Comparison of ENCODE assay signal across 6 cellular contexts in the genomic region with DNA sequence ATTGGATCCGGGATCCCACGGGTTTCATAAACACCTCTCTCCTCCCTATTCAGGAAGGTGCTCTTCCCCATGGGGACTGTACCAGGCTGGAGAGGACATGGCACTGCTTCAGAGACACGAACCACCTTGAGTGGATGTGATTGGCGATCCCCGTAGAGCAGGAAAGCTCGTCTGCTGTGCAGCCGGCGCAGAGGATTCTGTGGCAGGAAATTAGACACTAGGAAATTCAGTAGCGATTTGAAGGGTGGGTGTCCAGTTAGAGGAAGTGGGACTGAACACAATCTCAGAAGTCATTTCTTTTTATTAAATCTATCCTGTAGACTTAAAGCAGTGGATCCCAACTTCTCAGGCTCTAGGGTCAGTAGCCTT. TPM values are rescaled to one million over a fixed set of nuclear protein-coding genes. Genes with fewer than 3 reads are reported as not detected.
DNase-seq lines count a peak whose midpoint lies in the region; ATAC-seq and TF ChIP-seq lines count a peak whose summit lies in the region.

No MANE protein-coding gene starts in this region.

- no peak for TF ChIP-seq POLR2A in GM18505 (IDR thresholded peaks at IDR 0.05; ENCODE audit: borderline replicate concordance, extremely low read depth, insufficient read depth, insufficient read length)

- H3K4me3 Mint-ChIP-seq in CD4-positive, alpha-beta memory T cell: peak overlapping the region; percentile 87 to 95 (median 94)
- H3K4me3 Mint-ChIP-seq in activated T-helper 1 cell treated with anti-CD3 and anti-CD28 coated beads, Interleukin-12 subunit alpha, Interleukin-12 subunit beta, Interleukin-2, Interleukin-4 antibody, amounts not matched to agents 30 ng/mL and 10 ng/mL and 1 ng/mL, durations not matched to agents 14 hours and 24 hours and 36 hours: peak overlapping the region; percentile 96

- H3K4me3 ChIP-seq in CD4-positive, alpha-beta memory T cell (ENCODE audit: low read length in 2 of 2): peak overlapping the region; percentile 2 to 91
- H3K4me3 ChIP-seq in mesendoderm (ENCODE audit: low read length): peak overlapping the region; percentile 47

- peak overlapping the region; percentile 96 for H3K56ac ChIP-seq in mesendoderm (ENCODE audit: low read length)

- H3K27ac ChIP-seq in CD4-positive, alpha-beta memory T cell (ENCODE audit: low read depth, low read length): peak overlapping the region; percentile 77
- H3K27ac ChIP-seq in mesendoderm (ENCODE audit: low read depth, low read length): no peak overlapping the region

- no peak overlapping the region for H2BK5ac ChIP-seq in mesendoderm (ENCODE audit: low read length)

- no peak overlapping the region for H2BK120ac ChIP-seq in mesendoderm (ENCODE audit: low read depth, low read length)

- no peak overlapping the region for H3K23ac ChIP-seq in mesendoderm (ENCODE audit: low read length)

- CTCF ChIA-PET in CD4-positive, alpha-beta memory T cell (lab: Charles Lee; ENCODE audit: partially characterized antibody): interaction anchor here (0.7 to 14.8 kb wide), 6 partner anchors 10 to 115 kb away, joined by 3 to 296 read pairs (median 5); a partner anchor contains a TSS

- peak overlapping the region; percentile 70 for H3K9ac ChIP-seq in mesendoderm (ENCODE audit: low read length)

- H3K18ac ChIP-seq in mesendoderm (ENCODE audit: low read length): no peak overlapping the region

- H3K79me2 ChIP-seq in mesendoderm (ENCODE audit: control insufficient read depth, insufficient read depth, low read length): no peaks in the 10 kb centered on the region

- DNase-seq in CD4-positive, alpha-beta memory T cell: no peak
- DNase-seq in activated T-helper 1 cell treated with anti-CD3 and anti-CD28 coated beads, Interleukin-12 subunit alpha, Interleukin-12 subunit beta, Interleukin-2, Interleukin-4 antibody, amounts not matched to agents 30 ng/mL and 10 ng/mL and 1 ng/mL, durations not matched to agents 14 hours and 24 hours and 36 hours (ENCODE audit: low spot score): no peak
- DNase-seq in mesendoderm (no peak), D341Med (ENCODE audit: low spot score) (no peak)

- H3K9me3 Mint-ChIP-seq in CD4-positive, alpha-beta memory T cell: no peaks in the 10 kb centered on the region
- H3K9me3 Mint-ChIP-seq in activated T-helper 1 cell treated with anti-CD3 and anti-CD28 coated beads, Interleukin-12 subunit alpha, Interleukin-12 subunit beta, Interleukin-2, Interleukin-4 antibody, amounts not matched to agents 30 ng/mL and 10 ng/mL and 1 ng/mL, durations not matched to agents 14 hours and 24 hours and 36 hours: no peaks in the 10 kb centered on the region

- no peaks in the 10 kb centered on the region for H3K27me3 Mint-ChIP-seq in CD4-positive, alpha-beta memory T cell
- no peaks in the 10 kb centered on the region for H3K27me3 Mint-ChIP-seq in activated T-helper 1 cell treated with anti-CD3 and anti-CD28 coated beads, Interleukin-12 subunit alpha, Interleukin-12 subunit beta, Interleukin-2, Interleukin-4 antibody, amounts not matched to agents 30 ng/mL and 10 ng/mL and 1 ng/mL, durations not matched to agents 14 hours and 24 hours and 36 hours (ENCODE audit: insufficient read depth)

- H4K5ac ChIP-seq in mesendoderm (ENCODE audit: low read length): no peak overlapping the region

- POLR2A ChIA-PET in CD4-positive, alpha-beta memory T cell (lab: Charles Lee; ENCODE audit: partially characterized antibody): interaction anchor here (0.6 to 6.9 kb wide), 9 partner anchors 13 to 494 kb away, joined by 3 to 189 read pairs (median 4); a partner anchor contains a TSS

- H3K9me3 ChIP-seq in CD4-positive, alpha-beta memory T cell (ENCODE audit: control insufficient read depth in 1 of 2, low read length in 2 of 2): no peaks in the 10 kb centered on the region

- peaks cover 34% of the 10 kb centered on the region for H3K4me1 ChIP-seq in CD4-positive, alpha-beta memory T cell (ENCODE audit: insufficient read depth, low read length)
- peaks cover 6% of the 10 kb centered on the region for H3K4me1 ChIP-seq in mesendoderm (ENCODE audit: control insufficient read depth, low read depth, low read length)

- peaks cover 13% of the 10 kb centered on the region for H3K36me3 ChIP-seq in CD4-positive, alpha-beta memory T cell (ENCODE audit: insufficient read depth, low read length)
- no peaks in the 10 kb centered on the region for H3K36me3 ChIP-seq in mesendoderm (ENCODE audit: control insufficient read depth, insufficient read depth, low read length)

- no peak overlapping the region for H3K4ac ChIP-seq in mesendoderm (ENCODE audit: low read depth, low read length)

- no peak overlapping the region for H4K8ac ChIP-seq in mesendoderm (ENCODE audit: low read depth, low read length)

- H3K4me1 Mint-ChIP-seq in CD4-positive, alpha-beta memory T cell: peaks cover 15 to 41% (median 32%) of the 10 kb centered on the region in 4 donors
- peaks cover 36% of the 10 kb centered on the region for H3K4me1 Mint-ChIP-seq in activated T-helper 1 cell treated with anti-CD3 and anti-CD28 coated beads, Interleukin-12 subunit alpha, Interleukin-12 subunit beta, Interleukin-2, Interleukin-4 antibody, amounts not matched to agents 30 ng/mL and 10 ng/mL and 1 ng/mL, durations not matched to agents 14 hours and 24 hours and 36 hours (ENCODE audit: low read depth)

- peak overlapping the region; percentile 99 for H3K4me2 ChIP-seq in mesendoderm (ENCODE audit: low read length)

- peaks cover 7 to 30% of the 10 kb centered on the region in 2 donors for H3K36me3 Mint-ChIP-seq in CD4-positive, alpha-beta memory T cell
- H3K36me3 Mint-ChIP-seq in activated T-helper 1 cell treated with anti-CD3 and anti-CD28 coated beads, Interleukin-12 subunit alpha, Interleukin-12 subunit beta, Interleukin-2, Interleukin-4 antibody, amounts not matched to agents 30 ng/mL and 10 ng/mL and 1 ng/mL, durations not matched to agents 14 hours and 24 hours and 36 hours (ENCODE audit: low read depth): peaks cover 14% of the 10 kb centered on the region

- intact Hi-C loops in CD4-positive, alpha-beta memory T cell (cut with micrococcal nuclease): no loop called here
- intact Hi-C loops in activated T-helper 1 cell treated with anti-CD3 and anti-CD28 coated beads, Interleukin-12 subunit alpha, Interleukin-12 subunit beta, Interleukin-2, Interleukin-4 antibody, amounts not matched to agents 30 ng/mL and 10 ng/mL and 1 ng/mL, durations not matched to agents 14 hours and 24 hours and 36 hours (cut with micrococcal nuclease): loop anchor here (1.0 to 5.0 kb wide), 2 partner anchors 11 to 205 kb away; a partner anchor contains a TSS

- H3K79me1 ChIP-seq in mesendoderm (ENCODE audit: low read length): no peaks in the 10 kb centered on the region

- ATAC-seq in HG02973 (IDR thresholded peaks at IDR 0.05; ENCODE audit: unreplicated experiment) (peak; percentile 2), GM18505 (IDR thresholded peaks at IDR 0.05; ENCODE audit: unreplicated experiment) (no peak)

- H3K27me3 ChIP-seq in CD4-positive, alpha-beta memory T cell (ENCODE audit: insufficient read depth, low read length): no peaks in the 10 kb centered on the region
- no peaks in the 10 kb centered on the region for H3K27me3 ChIP-seq in mesendoderm (ENCODE audit: insufficient read depth, low read length, poor library complexity)

- H2BK15ac ChIP-seq in mesendoderm (replicated peaks; ENCODE audit: low read depth): no peak overlapping the region

- no CpG with 5 or more reads among the region's 9 CpGs for WGBS in mesendoderm (ENCODE audit: extremely low coverage, insufficient coverage, low lambda C conversion rate)

- peak overlapping the region; percentile 80 to 97 (median 92) for H3K27ac Mint-ChIP-seq in CD4-positive, alpha-beta memory T cell
- H3K27ac Mint-ChIP-seq in activated T-helper 1 cell treated with anti-CD3 and anti-CD28 coated beads, Interleukin-12 subunit alpha, Interleukin-12 subunit beta, Interleukin-2, Interleukin-4 antibody, amounts not matched to agents 30 ng/mL and 10 ng/mL and 1 ng/mL, durations not matched to agents 14 hours and 24 hours and 36 hours: peak overlapping the region; percentile 92

- no peak overlapping the region for H2AK5ac ChIP-seq in mesendoderm (ENCODE audit: low read length)

RNA-seq across cellular contexts. Expression of a gene that starts 0.8 kb away (rescaled TPM):
- 10 to 100 TPM; 20.1 to 25.0 TPM for total RNA-seq in CD4-positive, alpha-beta memory T cell
- polyA plus RNA-seq in CD4-positive, alpha-beta memory T cell: 1 to 10 TPM; 5.5 to 8.7 TPM
- 15.5 and 18.9 TPM in 2 replicates for total RNA-seq in activated T-helper 1 cell treated with anti-CD3 and anti-CD28 coated beads, Interleukin-12 subunit alpha, Interleukin-12 subunit beta, Interleukin-2, Interleukin-4 antibody, amounts not matched to agents 30 ng/mL and 10 ng/mL and 1 ng/mL, durations not matched to agents 14 hours and 24 hours and 36 hours
- 1.2 TPM for polyA plus RNA-seq in mesendoderm (2013, experiment 1 of 2)
- 1.2 TPM for polyA plus RNA-seq in mesendoderm (2013, experiment 2 of 2)

RNA-seq across cellular contexts. Expression of a gene that starts 45.0 kb away (rescaled TPM):
- not detected for total RNA-seq in CD4-positive, alpha-beta memory T cell
- not detected for polyA plus RNA-seq in CD4-positive, alpha-beta memory T cell
- not detected in 2 replicates for total RNA-seq in activated T-helper 1 cell treated with anti-CD3 and anti-CD28 coated beads, Interleukin-12 subunit alpha, Interleukin-12 subunit beta, Interleukin-2, Interleukin-4 antibody, amounts not matched to agents 30 ng/mL and 10 ng/mL and 1 ng/mL, durations not matched to agents 14 hours and 24 hours and 36 hours
- not detected for polyA plus RNA-seq in mesendoderm (2013, experiment 1 of 2)
- polyA plus RNA-seq in mesendoderm (2013, experiment 2 of 2): 0.03 TPM

RNA-seq across cellular contexts. Expression of a gene that starts 46.5 kb away (rescaled TPM):
- not detected for total RNA-seq in CD4-positive, alpha-beta memory T cell
- not detected for polyA plus RNA-seq in CD4-positive, alpha-beta memory T cell
- total RNA-seq in activated T-helper 1 cell treated with anti-CD3 and anti-CD28 coated beads, Interleukin-12 subunit alpha, Interleukin-12 subunit beta, Interleukin-2, Interleukin-4 antibody, amounts not matched to agents 30 ng/mL and 10 ng/mL and 1 ng/mL, durations not matched to agents 14 hours and 24 hours and 36 hours: 0.12 TPM in 1 of 2 replicates, not detected in the other
- 0.59 TPM for polyA plus RNA-seq in mesendoderm (2013, experiment 1 of 2)
- polyA plus RNA-seq in mesendoderm (2013, experiment 2 of 2): 0.53 TPM

RNA-seq across cellular contexts. Expression of a gene that starts 56.4 kb away (rescaled TPM):
- not detected for total RNA-seq in CD4-positive, alpha-beta memory T cell
- not detected for polyA plus RNA-seq in CD4-positive, alpha-beta memory T cell
- not detected in 2 replicates for total RNA-seq in activated T-helper 1 cell treated with anti-CD3 and anti-CD28 coated beads, Interleukin-12 subunit alpha, Interleukin-12 subunit beta, Interleukin-2, Interleukin-4 antibody, amounts not matched to agents 30 ng/mL and 10 ng/mL and 1 ng/mL, durations not matched to agents 14 hours and 24 hours and 36 hours
- not detected for polyA plus RNA-seq in mesendoderm (2013, experiment 1 of 2)
- polyA plus RNA-seq in mesendoderm (2013, experiment 2 of 2): not detected

RNA-seq across cellular contexts. Expression of a gene that starts 57.3 kb away (rescaled TPM):
- 10 to 100 TPM; 10.7 to 12.4 TPM for total RNA-seq in CD4-positive, alpha-beta memory T cell
- polyA plus RNA-seq in CD4-positive, alpha-beta memory T cell: 10 to 100 TPM; 21.6 to 32.9 TPM
- 81.3 and 83.0 TPM in 2 replicates for total RNA-seq in activated T-helper 1 cell treated with anti-CD3 and anti-CD28 coated beads, Interleukin-12 subunit alpha, Interleukin-12 subunit beta, Interleukin-2, Interleukin-4 antibody, amounts not matched to agents 30 ng/mL and 10 ng/mL and 1 ng/mL, durations not matched to agents 14 hours and 24 hours and 36 hours
- polyA plus RNA-seq in mesendoderm (2013, experiment 1 of 2): 64.2 TPM
- 64.2 TPM for polyA plus RNA-seq in mesendoderm (2013, experiment 2 of 2)
